1 cellular context compared by ENCODE assay signal in the genomic region with DNA sequence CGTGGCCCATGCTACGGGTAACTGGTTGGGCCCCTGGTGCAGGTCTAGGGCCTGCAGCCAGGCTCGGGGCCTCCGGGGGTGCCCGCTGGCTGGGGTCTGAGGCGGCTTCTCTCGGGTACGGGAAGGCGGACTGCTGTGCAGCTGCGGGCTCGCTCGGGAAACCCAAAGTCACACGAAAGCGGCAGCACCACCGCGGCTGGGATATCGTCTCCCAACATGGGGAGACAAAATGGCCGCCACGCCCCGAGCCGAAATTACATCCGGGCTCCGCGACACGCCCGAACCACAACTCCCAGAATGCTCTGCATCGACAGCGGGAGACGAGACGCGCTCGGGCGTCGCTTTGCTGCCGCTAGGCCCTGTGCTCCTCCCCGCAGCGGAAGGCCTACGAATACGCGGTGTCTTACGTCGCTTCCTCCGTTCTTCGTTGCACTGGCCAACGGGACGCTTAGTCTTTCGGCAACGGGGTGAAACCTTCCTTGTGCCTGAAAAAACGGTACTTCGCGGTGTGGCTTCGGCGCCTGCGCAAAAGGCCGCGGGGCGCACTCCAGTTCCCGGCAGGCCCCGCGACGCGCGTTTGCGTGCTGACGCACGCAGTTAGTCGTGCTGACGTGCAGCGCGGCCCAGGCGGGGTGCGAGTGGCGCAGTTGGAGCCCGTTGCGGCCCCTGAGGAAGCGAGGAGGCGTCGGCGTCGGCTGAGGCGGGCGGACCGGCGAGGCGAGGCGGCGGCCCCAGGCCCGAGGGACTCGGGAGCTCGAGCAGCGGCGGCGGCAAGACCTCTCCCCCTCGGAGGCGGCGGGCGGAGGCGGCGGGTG.
TF ChIP-seq lines count a peak whose summit lies in the region.

A gene (plus strand): TSS at position 604 of the 815 bp plus-strand sequence. CDS start 3,727 bp downstream, outside the sequence.

TF ChIP-seq in K562, 482 proteins besides CTCF, POLR2A, EP300 and RAD21 (continued from another document and continues in another):
- TF ChIP-seq RFX5 (IDR thresholded peaks at IDR 0.05; ENCODE audit: low read depth, low read length) (no peak), CC2D1A (IDR thresholded peaks at IDR 0.05) (no peak; the same call in 1 of the 2 replicates), HNRNPH1 (optimal IDR thresholded peaks at IDR 0.05; ENCODE audit: low read depth, low read length) (no peak), RCOR1 (IDR thresholded peaks at IDR 0.05; ENCODE audit: borderline replicate concordance in 1 of 2, low read depth in 2 of 2, low read length in 2 of 2) (no peak), ZNF143 (CRISPR knock-in tag; IDR thresholded peaks at IDR 0.05) (peak; percentile 97), TCF7L2 (IDR thresholded peaks at IDR 0.05; ENCODE audit: low read depth, low read length) (no peak), GABPA (tag; conservative IDR thresholded peaks at IDR 0.05; ENCODE audit: low read depth) (peak; percentile 84), FOXA3 (CRISPR knock-in tag; conservative IDR thresholded peaks at IDR 0.05 in 1 of 2, IDR thresholded peaks at IDR 0.05 in 1 of 2) (0 out of 4 replicates have a peak, but pooled peaks of 1 of the 2 experiments have one; percentile 12), ZNF507 (tag; conservative IDR thresholded peaks at IDR 0.05) (no peak), ZBTB7A (IDR thresholded peaks at IDR 0.05; ENCODE audit: borderline replicate concordance, control insufficient read depth, low read depth, low read length) (no peak), NFIX (CRISPR knock-in tag; IDR thresholded peaks at IDR 0.05; ENCODE audit: low read depth) (no peak), ZNF311 (CRISPR knock-in tag; IDR thresholded peaks at IDR 0.05) (no peak), NELFE (IDR thresholded peaks at IDR 0.05; ENCODE audit: insufficient read depth, insufficient read length) (no peak), NCOR1 (IDR thresholded peaks at IDR 0.05) (no peak), RBM15 (IDR thresholded peaks at IDR 0.05; ENCODE audit: insufficient read depth, low read length) (no peak), ZBTB8A (IDR thresholded peaks at IDR 0.05; ENCODE audit: partially characterized antibody) (no peak), ZNF707 (CRISPR knock-in tag; conservative IDR thresholded peaks at IDR 0.05) (no peak), MTA2 (IDR thresholded peaks at IDR 0.05; ENCODE audit: low read depth) (no peak), TBP (optimal IDR thresholded peaks at IDR 0.05; ENCODE audit: low read depth, low read length) (peak; percentile 66), FOXK2 (conservative IDR thresholded peaks at IDR 0.05 in 1 of 2, IDR thresholded peaks at IDR 0.05 in 1 of 2; ENCODE audit: low read depth in 2 of 2) (peak in 1 of 2 experiments; percentile 70; a peak in 2 of 4 replicates), PCBP1 (IDR thresholded peaks at IDR 0.05; ENCODE audit: low read depth, low read length, poor library complexity, severe bottlenecking) (peak; percentile 25), OTX1 (CRISPR knock-in tag; IDR thresholded peaks at IDR 0.05) (no peak), ZNF217 (CRISPR knock-in tag; IDR thresholded peaks at IDR 0.05) (no peak), SETDB1 (IDR thresholded peaks at IDR 0.05; ENCODE audit: low read length) (no peak), ZNF668 (CRISPR knock-in tag; IDR thresholded peaks at IDR 0.05) (peak; percentile 41; the same call in 1 of the 2 replicates), ZNF184 (CRISPR knock-in tag; IDR thresholded peaks at IDR 0.05) (no peak), TAF9B (IDR thresholded peaks at IDR 0.05; ENCODE audit: partially characterized antibody) (peak; percentile 80)
- TF ChIP-seq, protein P1, sequence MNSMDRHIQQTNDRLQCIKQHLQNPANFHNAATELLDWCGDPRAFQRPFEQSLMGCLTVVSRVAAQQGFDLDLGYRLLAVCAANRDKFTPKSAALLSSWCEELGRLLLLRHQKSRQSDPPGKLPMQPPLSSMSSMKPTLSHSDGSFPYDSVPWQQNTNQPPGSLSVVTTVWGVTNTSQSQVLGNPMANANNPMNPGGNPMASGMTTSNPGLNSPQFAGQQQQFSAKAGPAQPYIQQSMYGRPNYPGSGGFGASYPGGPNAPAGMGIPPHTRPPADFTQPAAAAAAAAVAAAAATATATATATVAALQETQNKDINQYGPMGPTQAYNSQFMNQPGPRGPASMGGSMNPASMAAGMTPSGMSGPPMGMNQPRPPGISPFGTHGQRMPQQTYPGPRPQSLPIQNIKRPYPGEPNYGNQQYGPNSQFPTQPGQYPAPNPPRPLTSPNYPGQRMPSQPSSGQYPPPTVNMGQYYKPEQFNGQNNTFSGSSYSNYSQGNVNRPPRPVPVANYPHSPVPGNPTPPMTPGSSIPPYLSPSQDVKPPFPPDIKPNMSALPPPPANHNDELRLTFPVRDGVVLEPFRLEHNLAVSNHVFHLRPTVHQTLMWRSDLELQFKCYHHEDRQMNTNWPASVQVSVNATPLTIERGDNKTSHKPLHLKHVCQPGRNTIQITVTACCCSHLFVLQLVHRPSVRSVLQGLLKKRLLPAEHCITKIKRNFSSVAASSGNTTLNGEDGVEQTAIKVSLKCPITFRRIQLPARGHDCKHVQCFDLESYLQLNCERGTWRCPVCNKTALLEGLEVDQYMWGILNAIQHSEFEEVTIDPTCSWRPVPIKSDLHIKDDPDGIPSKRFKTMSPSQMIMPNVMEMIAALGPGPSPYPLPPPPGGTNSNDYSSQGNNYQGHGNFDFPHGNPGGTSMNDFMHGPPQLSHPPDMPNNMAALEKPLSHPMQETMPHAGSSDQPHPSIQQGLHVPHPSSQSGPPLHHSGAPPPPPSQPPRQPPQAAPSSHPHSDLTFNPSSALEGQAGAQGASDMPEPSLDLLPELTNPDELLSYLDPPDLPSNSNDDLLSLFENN (IDR thresholded peaks at IDR 0.05; ENCODE audit: low read depth in 2 of 2, low read length in 2 of 2) = no peak
- TF ChIP-seq, protein P2, sequence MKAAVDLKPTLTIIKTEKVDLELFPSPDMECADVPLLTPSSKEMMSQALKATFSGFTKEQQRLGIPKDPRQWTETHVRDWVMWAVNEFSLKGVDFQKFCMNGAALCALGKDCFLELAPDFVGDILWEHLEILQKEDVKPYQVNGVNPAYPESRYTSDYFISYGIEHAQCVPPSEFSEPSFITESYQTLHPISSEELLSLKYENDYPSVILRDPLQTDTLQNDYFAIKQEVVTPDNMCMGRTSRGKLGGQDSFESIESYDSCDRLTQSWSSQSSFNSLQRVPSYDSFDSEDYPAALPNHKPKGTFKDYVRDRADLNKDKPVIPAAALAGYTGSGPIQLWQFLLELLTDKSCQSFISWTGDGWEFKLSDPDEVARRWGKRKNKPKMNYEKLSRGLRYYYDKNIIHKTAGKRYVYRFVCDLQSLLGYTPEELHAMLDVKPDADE (conservative IDR thresholded peaks at IDR 0.05; ENCODE audit: control insufficient read depth, low read depth, low read length) = peak; percentile 75; the same call in 1 of the 2 replicates
- TF ChIP-seq, protein P3, sequence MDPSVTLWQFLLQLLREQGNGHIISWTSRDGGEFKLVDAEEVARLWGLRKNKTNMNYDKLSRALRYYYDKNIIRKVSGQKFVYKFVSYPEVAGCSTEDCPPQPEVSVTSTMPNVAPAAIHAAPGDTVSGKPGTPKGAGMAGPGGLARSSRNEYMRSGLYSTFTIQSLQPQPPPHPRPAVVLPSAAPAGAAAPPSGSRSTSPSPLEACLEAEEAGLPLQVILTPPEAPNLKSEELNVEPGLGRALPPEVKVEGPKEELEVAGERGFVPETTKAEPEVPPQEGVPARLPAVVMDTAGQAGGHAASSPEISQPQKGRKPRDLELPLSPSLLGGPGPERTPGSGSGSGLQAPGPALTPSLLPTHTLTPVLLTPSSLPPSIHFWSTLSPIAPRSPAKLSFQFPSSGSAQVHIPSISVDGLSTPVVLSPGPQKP (CRISPR knock-in tag; IDR thresholded peaks at IDR 0.05) = no peak
- TF ChIP-seq, protein P4, sequence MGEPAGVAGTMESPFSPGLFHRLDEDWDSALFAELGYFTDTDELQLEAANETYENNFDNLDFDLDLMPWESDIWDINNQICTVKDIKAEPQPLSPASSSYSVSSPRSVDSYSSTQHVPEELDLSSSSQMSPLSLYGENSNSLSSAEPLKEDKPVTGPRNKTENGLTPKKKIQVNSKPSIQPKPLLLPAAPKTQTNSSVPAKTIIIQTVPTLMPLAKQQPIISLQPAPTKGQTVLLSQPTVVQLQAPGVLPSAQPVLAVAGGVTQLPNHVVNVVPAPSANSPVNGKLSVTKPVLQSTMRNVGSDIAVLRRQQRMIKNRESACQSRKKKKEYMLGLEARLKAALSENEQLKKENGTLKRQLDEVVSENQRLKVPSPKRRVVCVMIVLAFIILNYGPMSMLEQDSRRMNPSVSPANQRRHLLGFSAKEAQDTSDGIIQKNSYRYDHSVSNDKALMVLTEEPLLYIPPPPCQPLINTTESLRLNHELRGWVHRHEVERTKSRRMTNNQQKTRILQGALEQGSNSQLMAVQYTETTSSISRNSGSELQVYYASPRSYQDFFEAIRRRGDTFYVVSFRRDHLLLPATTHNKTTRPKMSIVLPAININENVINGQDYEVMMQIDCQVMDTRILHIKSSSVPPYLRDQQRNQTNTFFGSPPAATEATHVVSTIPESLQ (CRISPR knock-in tag; IDR thresholded peaks at IDR 0.05) = no peak
- TF ChIP-seq, protein P5, sequence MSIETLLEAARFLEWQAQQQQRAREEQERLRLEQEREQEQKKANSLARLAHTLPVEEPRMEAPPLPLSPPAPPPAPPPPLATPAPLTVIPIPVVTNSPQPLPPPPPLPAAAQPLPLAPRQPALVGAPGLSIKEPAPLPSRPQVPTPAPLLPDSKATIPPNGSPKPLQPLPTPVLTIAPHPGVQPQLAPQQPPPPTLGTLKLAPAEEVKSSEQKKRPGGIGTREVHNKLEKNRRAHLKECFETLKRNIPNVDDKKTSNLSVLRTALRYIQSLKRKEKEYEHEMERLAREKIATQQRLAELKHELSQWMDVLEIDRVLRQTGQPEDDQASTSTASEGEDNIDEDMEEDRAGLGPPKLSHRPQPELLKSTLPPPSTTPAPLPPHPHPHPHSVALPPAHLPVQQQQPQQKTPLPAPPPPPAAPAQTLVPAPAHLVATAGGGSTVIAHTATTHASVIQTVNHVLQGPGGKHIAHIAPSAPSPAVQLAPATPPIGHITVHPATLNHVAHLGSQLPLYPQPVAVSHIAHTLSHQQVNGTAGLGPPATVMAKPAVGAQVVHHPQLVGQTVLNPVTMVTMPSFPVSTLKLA (conservative IDR thresholded peaks at IDR 0.05) = peak; percentile 46 to 65
- TF ChIP-seq, protein P6, sequence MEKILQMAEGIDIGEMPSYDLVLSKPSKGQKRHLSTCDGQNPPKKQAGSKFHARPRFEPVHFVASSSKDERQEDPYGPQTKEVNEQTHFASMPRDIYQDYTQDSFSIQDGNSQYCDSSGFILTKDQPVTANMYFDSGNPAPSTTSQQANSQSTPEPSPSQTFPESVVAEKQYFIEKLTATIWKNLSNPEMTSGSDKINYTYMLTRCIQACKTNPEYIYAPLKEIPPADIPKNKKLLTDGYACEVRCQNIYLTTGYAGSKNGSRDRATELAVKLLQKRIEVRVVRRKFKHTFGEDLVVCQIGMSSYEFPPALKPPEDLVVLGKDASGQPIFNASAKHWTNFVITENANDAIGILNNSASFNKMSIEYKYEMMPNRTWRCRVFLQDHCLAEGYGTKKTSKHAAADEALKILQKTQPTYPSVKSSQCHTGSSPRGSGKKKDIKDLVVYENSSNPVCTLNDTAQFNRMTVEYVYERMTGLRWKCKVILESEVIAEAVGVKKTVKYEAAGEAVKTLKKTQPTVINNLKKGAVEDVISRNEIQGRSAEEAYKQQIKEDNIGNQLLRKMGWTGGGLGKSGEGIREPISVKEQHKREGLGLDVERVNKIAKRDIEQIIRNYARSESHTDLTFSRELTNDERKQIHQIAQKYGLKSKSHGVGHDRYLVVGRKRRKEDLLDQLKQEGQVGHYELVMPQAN (IDR thresholded peaks at IDR 0.05; ENCODE audit: borderline replicate concordance) = no peak
- TF ChIP-seq, protein P7, sequence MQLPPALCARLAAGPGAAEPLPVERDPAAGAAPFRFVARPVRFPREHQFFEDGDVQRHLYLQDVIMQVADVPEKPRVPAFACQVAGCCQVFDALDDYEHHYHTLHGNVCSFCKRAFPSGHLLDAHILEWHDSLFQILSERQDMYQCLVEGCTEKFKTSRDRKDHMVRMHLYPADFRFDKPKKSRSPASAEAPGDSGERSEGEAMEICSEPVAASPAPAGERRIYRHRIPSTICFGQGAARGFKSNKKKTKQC (CRISPR knock-in tag; IDR thresholded peaks at IDR 0.05) = no peak
